11 cellular contexts compared by ENCODE assay signal in the genomic region with DNA sequence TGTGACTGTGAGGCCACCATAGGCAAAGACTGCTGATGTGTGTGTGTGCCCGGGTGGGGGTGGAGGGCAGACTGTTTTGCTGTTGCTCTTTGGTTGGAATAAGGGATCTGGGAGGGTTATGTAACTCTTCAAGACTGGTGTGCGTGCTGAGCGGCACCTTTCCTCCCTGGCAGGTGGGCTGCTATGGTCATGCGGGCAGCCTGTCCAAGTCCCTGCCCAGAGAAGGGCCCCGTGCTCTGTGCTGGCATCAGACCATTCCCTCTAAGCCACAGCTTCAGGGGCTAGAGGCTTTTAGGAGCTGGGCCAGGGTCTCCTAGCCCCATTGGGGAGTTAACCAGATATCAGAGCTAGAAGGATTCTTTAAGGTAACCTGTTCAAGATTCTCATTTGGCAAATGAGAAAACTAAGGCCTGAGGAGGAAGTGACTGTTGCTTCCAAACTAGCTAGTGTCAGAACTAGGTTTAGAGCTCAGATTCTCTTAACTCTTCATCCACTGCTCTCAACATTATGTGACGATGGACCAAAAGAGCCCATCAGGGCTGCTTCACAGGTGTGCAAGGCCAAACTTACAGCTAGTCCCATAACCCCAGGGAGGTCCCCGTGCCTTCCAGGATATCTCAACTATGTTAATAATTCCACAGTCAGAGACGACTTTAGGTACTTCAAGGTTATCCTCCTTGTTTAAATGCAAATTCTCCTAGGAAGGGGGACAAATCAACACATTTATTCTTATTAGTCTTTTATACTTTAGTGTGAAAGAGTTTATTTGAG. TPM values are rescaled to one million over a fixed set of nuclear protein-coding genes. Genes with fewer than 3 reads are reported as not detected.
DNase-seq lines count a peak whose midpoint lies in the region; FAIRE-seq and TF ChIP-seq lines count a peak whose summit lies in the region.
"Not testable (repeated sequence)": the region's sequence is repeated elsewhere in the genome, so short reads cannot be mapped to it uniquely, and the experiment has no call there.
"Had no signal": no experiment of that assay in that cellular context is flagged by ENCODE, and none has a peak within 500 bp of the region (broad histone marks: within the 10 kb centered on the region; RNA-seq: fewer than 3 reads in every experiment).

No MANE protein-coding gene starts in this region.

- not testable (repeated sequence) for H3K9me3 ChIP-seq in astrocyte (ENCODE audit: insufficient read depth, low read depth, low read length); endodermal cell (ENCODE audit: control insufficient read depth, low read length); parathyroid adenoma (ENCODE audit: control insufficient read depth, low read length)

- H2AFZ ChIP-seq in astrocyte (ENCODE audit: low read depth, low read length): not testable (repeated sequence)
- peak overlapping the region; percentile 14 for H2AFZ ChIP-seq in parathyroid adenoma

- not testable (repeated sequence) for H3K79me2 ChIP-seq in astrocyte (ENCODE audit: insufficient read depth, low read length); parathyroid adenoma

- not testable (repeated sequence) for H3K4me3 Mint-ChIP-seq in astrocyte (ENCODE audit: unreplicated experiment); endodermal cell

- not testable (repeated sequence) for H3K4me2 ChIP-seq in astrocyte (ENCODE audit: low read length); parathyroid adenoma (ENCODE audit: low read length)

- intact Hi-C loops in cardiac septum (cut with DNase I): not testable (repeated sequence)

- not testable (repeated sequence) for TF ChIP-seq CTCF in astrocyte (IDR thresholded peaks at IDR 0.05; ENCODE audit: insufficient read depth, low read depth, low read length); endodermal cell (conservative IDR thresholded peaks at IDR 0.05); parathyroid adenoma (IDR thresholded peaks at IDR 0.05)

- not testable (repeated sequence) for H3K9me3 Mint-ChIP-seq in astrocyte (ENCODE audit: unreplicated experiment); endodermal cell

- not testable (repeated sequence) for H3K4me1 ChIP-seq in astrocyte (ENCODE audit: insufficient read depth, low read length); endodermal cell (ENCODE audit: control insufficient read depth, insufficient read depth, low read length)
- H3K4me1 ChIP-seq in parathyroid adenoma: peaks cover 22% of the 10 kb centered on the region

- peak; percentile 54 for FAIRE-seq in HTR-8/SVneo (lab: Jason Lieb, UNC)
- FAIRE-seq in astrocyte (lab: Jason Lieb, UNC): not testable (repeated sequence)

- peaks cover 12% of the 10 kb centered on the region for H3K27me3 ChIP-seq in astrocyte (ENCODE audit: insufficient read depth, low read length)
- H3K27me3 ChIP-seq in endodermal cell (ENCODE audit: control insufficient read depth, insufficient read depth, low read length, poor library complexity, severe bottlenecking): peaks cover 70% of the 10 kb centered on the region
- H3K27me3 ChIP-seq in parathyroid adenoma (ENCODE audit: control insufficient read depth, insufficient read depth, low read length): not testable (repeated sequence)

- peaks cover 69% of the 10 kb centered on the region for H3K27me3 Mint-ChIP-seq in astrocyte (ENCODE audit: low read depth, unreplicated experiment)
- peaks cover 70% of the 10 kb centered on the region for H3K27me3 Mint-ChIP-seq in endodermal cell (ENCODE audit: insufficient read depth)

- not testable (repeated sequence) for H3K27ac ChIP-seq in astrocyte (ENCODE audit: low read depth, low read length); endodermal cell (ENCODE audit: low read depth, low read length)
- peak overlapping the region; percentile 69 for H3K27ac ChIP-seq in parathyroid adenoma

- H4K20me1 ChIP-seq in astrocyte (ENCODE audit: insufficient read depth, low read length): not testable (repeated sequence)

- H3K36me3 Mint-ChIP-seq in astrocyte (ENCODE audit: low read depth, unreplicated experiment); endodermal cell (ENCODE audit: low read depth): not testable (repeated sequence)

- peak overlapping the region; percentile 44 for H3K27ac Mint-ChIP-seq in astrocyte (ENCODE audit: unreplicated experiment)
- H3K27ac Mint-ChIP-seq in endodermal cell: not testable (repeated sequence)

- WGBS in endodermal cell (ENCODE audit: insufficient coverage in 1 of 2, insufficient read length in 1 of 2), 2 experiments: 87 to 91% methylated on average over 7 to 8 of the region's 8 CpGs

- not testable (repeated sequence) for H3K4me1 Mint-ChIP-seq in astrocyte (ENCODE audit: low read depth, unreplicated experiment)
- peaks cover 10% of the 10 kb centered on the region for H3K4me1 Mint-ChIP-seq in endodermal cell

- not testable (repeated sequence) for DNase-seq in HTR-8/SVneo (ENCODE audit: insufficient read length, low spot score); astrocyte (ENCODE audit: low read depth)
- DNase-seq in endodermal cell (peak; percentile 41), cardiac septum (ENCODE audit: low spot score) (peak; percentile 62)

- not testable (repeated sequence) for H3K9ac ChIP-seq in astrocyte (ENCODE audit: low read length); endodermal cell (ENCODE audit: extremely low read depth, low read length, poor library complexity, severe bottlenecking); parathyroid adenoma

- not testable (repeated sequence) for H3K4me3 ChIP-seq in astrocyte (ENCODE audit: insufficient read depth, low read depth, low read length); endodermal cell (ENCODE audit: low read length); parathyroid adenoma (ENCODE audit: low read depth, low read length)

- not testable (repeated sequence) for H3K36me3 ChIP-seq in astrocyte (ENCODE audit: insufficient read depth, low read length); endodermal cell (ENCODE audit: control insufficient read depth, insufficient read depth, low read length); parathyroid adenoma (ENCODE audit: control insufficient read depth, insufficient read depth, low read length)

RNA-seq across cellular contexts. Expression of a gene that starts 8.0 kb away (rescaled TPM):
- total RNA-seq in astrocyte (0.34 and 0.46 TPM in 2 replicates), endodermal cell (1 to 10 TPM; 1.5 to 2.7 TPM), cardiac septum (0.86 TPM)
- 1.5 TPM for polyA plus RNA-seq in endodermal cell (2013, experiment 1 of 2)
- polyA plus RNA-seq in endodermal cell (2013, experiment 2 of 2): 0.95 TPM
- total RNA-seq: A673, G401, GM12878 had no signal
- polyA plus RNA-seq: CD14-positive monocyte; CD4-positive, alpha-beta memory T cell; CD8-positive, alpha-beta memory T cell; GM12878 had no signal
